30 cellular contexts compared by ENCODE assay signal in the genomic region with DNA sequence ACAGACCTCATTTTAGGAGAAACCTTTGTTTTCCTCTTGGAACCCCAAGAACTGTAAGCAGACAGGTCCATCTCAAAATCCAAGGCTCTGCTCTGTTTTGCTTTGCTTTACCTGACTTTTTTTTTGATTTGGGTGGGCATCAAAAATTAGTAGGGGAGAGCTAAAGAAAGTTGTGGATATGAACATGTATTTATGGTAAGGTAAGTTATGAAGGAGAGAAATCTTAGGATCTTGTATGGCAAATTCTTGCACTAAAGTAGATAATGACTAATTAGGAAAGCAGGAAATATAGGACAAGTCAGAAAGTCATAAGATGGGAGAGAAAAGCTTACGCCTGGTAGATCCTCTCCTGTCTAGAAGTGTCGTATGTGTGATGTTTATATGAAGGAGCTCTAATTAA.
"Had no signal": no experiment of that assay in that cellular context is flagged by ENCODE, and none has a peak within 500 bp of the region (broad histone marks: within the 10 kb centered on the region; RNA-seq: fewer than 3 reads in every experiment).

No MANE protein-coding gene starts in this region.

- H3K36me3 Mint-ChIP-seq: naive thymus-derived CD8-positive, alpha-beta T cell; natural killer cell treated with Interleukin-12 subunit alpha and Interleukin-12 subunit beta and Interleukin-15 and Interleukin-18, amount 100 ng/mL, for 72 hours; stimulated activated naive B cell treated with anti-CD40 and anti-IgM and Interleukin-4, amounts not matched to agents 10 μg/mL and 1 μg/mL and 100 μg/mL, for 72 hours had no signal

- H3K27ac Mint-ChIP-seq: naive thymus-derived CD8-positive, alpha-beta T cell; natural killer cell treated with Interleukin-12 subunit alpha and Interleukin-12 subunit beta and Interleukin-15 and Interleukin-18, amount 100 ng/mL, for 72 hours; nephron progenitor cell; progenitor cell of endocrine pancreas; stimulated activated effector memory CD8-positive, alpha-beta T cell treated with anti-CD3 and anti-CD28 coated beads, Interleukin-12 subunit alpha, Interleukin-12 subunit beta, amount 100 ng/mL, for 72 hours; stimulated activated naive B cell treated with anti-CD40 and anti-IgM and Interleukin-4, amounts not matched to agents 10 μg/mL and 1 μg/mL and 100 μg/mL, for 72 hours; stimulated activated naive CD8-positive, alpha-beta T cell treated with anti-CD3 and anti-CD28 coated beads, Interleukin-15, Interleukin-2, amounts not matched to agents 100 ng/mL and 50 ng/mL, for 24 hours had no signal

- H3K79me2 ChIP-seq: parathyroid adenoma had no signal

- FAIRE-seq: small intestine, urothelium cell line had no signal

- H2AFZ ChIP-seq: parathyroid adenoma had no signal

- DNase-seq: naive thymus-derived CD8-positive, alpha-beta T cell; nephron progenitor cell; nucleus accumbens; posterior cingulate gyrus; psoas muscle; right cardiac atrium; right lobe of liver; sigmoid colon; small intestine; stimulated activated CD4-positive, alpha-beta T cell treated with anti-CD3 and anti-CD28 coated beads, Interleukin-15, amount 100 ng/mL, for 24 hours; stimulated activated CD4-positive, alpha-beta T cell treated with anti-CD3 and anti-CD28 coated beads, Interleukin-2, amount 100 ng/mL, for 24 hours; stimulated activated CD4-positive, alpha-beta T cell treated with anti-CD3 and anti-CD28 coated beads, Interleukin-2, amount 100 ng/mL, for 48 hours; stimulated activated CD4-positive, alpha-beta T cell treated with anti-CD3 and anti-CD28 coated beads, Interleukin-4, amount 100 ng/mL, for 24 hours; stimulated activated naive B cell treated with anti-CD40 and anti-IgM and Interleukin-4, amounts not matched to agents 10 μg/mL and 1 μg/mL and 100 μg/mL, for 72 hours; stimulated activated naive CD4-positive, alpha-beta T cell treated with Interleukin-2 at 50 U/mL for 16 hours; stomach; thyroid gland; trophoblast cell; upper lobe of left lung had no signal

- H3K27me3 ChIP-seq: neutrophil, right lobe of liver, thyroid gland, upper lobe of left lung, vagina had no signal

- H3K4me1 Mint-ChIP-seq: nephron progenitor cell, neural crest cell had no signal

- H3K4me3 ChIP-seq: psoas muscle, right lobe of liver, sigmoid colon, stomach, thoracic aorta, thyroid gland, tibial nerve, upper lobe of left lung, vagina had no signal

- H3K36me3 ChIP-seq: neutrophil, right lobe of liver, sigmoid colon, stomach, thoracic aorta, thyroid gland, tibial nerve, upper lobe of left lung, vagina had no signal

- H3K27me3 Mint-ChIP-seq: stimulated activated naive CD8-positive, alpha-beta T cell treated with anti-CD3 and anti-CD28 coated beads, Interleukin-15, Interleukin-2, amounts not matched to agents 100 ng/mL and 50 ng/mL, for 24 hours had no signal

- H3K27ac ChIP-seq: neutrophil, parathyroid adenoma, psoas muscle, right lobe of liver, sigmoid colon, stomach, thoracic aorta, thyroid gland, tibial nerve, upper lobe of left lung, vagina had no signal

- H3K9me3 Mint-ChIP-seq: naive thymus-derived CD8-positive, alpha-beta T cell; natural killer cell treated with Interleukin-12 subunit alpha and Interleukin-12 subunit beta and Interleukin-15 and Interleukin-18, amount 100 ng/mL, for 72 hours; neural crest cell; stimulated activated effector memory CD8-positive, alpha-beta T cell treated with anti-CD3 and anti-CD28 coated beads, Interleukin-12 subunit alpha, Interleukin-12 subunit beta, amount 100 ng/mL, for 72 hours; stimulated activated naive CD8-positive, alpha-beta T cell treated with anti-CD3 and anti-CD28 coated beads, Interleukin-15, Interleukin-2, amounts not matched to agents 100 ng/mL and 50 ng/mL, for 24 hours had no signal

- H3K4me1 ChIP-seq: parathyroid adenoma, psoas muscle, right lobe of liver, sigmoid colon, stomach, thyroid gland, tibial nerve, upper lobe of left lung, vagina had no signal

- H3K9me3 ChIP-seq: neutrophil, psoas muscle, right lobe of liver, sigmoid colon, stomach, thoracic aorta, thyroid gland, tibial nerve, upper lobe of left lung, vagina had no signal

- ATAC-seq: naive thymus-derived CD8-positive, alpha-beta T cell; natural killer cell treated with Interleukin-12 subunit alpha and Interleukin-12 subunit beta and Interleukin-15 and Interleukin-18, amount 100 ng/mL, for 72 hours; psoas muscle; right cardiac atrium; right lobe of liver; stimulated activated effector memory CD8-positive, alpha-beta T cell treated with anti-CD3 and anti-CD28 coated beads, Interleukin-12 subunit alpha, Interleukin-12 subunit beta, amount 100 ng/mL, for 72 hours; stimulated activated naive B cell treated with anti-CD40 and anti-IgM and Interleukin-4, amounts not matched to agents 10 μg/mL and 1 μg/mL and 100 μg/mL, for 72 hours had no signal

- H3K9ac ChIP-seq: parathyroid adenoma had no signal

- H3K4me3 Mint-ChIP-seq: naive thymus-derived CD8-positive, alpha-beta T cell; natural killer cell treated with Interleukin-12 subunit alpha and Interleukin-12 subunit beta and Interleukin-15 and Interleukin-18, amount 100 ng/mL, for 72 hours; nephron progenitor cell; neural crest cell; stimulated activated effector memory CD8-positive, alpha-beta T cell treated with anti-CD3 and anti-CD28 coated beads, Interleukin-12 subunit alpha, Interleukin-12 subunit beta, amount 100 ng/mL, for 72 hours; stimulated activated naive B cell treated with anti-CD40 and anti-IgM and Interleukin-4, amounts not matched to agents 10 μg/mL and 1 μg/mL and 100 μg/mL, for 72 hours; stimulated activated naive CD8-positive, alpha-beta T cell treated with anti-CD3 and anti-CD28 coated beads, Interleukin-15, Interleukin-2, amounts not matched to agents 100 ng/mL and 50 ng/mL, for 24 hours had no signal
